In the genomic region with DNA sequence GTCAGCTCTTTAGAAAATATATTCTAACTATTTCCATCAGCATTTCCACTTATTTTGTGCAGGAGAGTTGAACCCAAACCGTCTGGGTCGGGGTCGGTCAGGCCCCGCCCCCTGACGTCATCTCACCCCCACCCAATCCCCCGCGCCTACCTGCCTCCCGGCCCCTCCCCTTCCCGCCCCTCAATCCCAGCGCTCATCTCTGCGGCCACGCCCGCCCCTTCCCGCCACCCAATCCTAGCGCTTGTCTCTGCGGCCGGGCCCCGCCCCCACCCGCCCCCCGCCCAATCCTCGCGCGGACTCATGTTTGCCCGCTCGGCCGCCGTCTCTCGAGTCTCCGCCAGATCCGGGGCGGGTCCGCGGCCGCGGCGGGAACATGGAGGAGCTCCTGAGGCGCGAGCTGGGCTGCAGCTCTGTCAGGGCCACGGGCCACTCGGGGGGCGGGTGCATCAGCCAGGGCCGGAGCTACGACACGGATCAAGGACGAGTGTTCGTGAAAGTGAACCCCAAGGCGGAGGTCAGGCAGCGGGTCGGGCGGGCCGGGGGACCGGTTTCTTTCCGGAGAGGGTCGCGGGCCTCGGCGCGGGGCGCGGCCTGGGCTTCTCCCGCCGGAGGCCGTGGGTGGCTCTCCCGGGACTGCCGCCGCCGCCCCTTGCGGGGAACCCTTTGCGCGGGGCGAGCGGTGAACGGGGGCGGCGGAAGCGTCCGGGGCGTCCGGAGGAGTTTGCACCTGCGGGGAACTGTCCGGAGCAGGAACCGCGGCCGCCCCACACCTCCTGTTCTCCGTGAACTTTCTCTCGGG, we compare ENCODE assay signal across 1 cellular context.
TF ChIP-seq lines count a peak whose summit lies in the region.

A gene with protein sequence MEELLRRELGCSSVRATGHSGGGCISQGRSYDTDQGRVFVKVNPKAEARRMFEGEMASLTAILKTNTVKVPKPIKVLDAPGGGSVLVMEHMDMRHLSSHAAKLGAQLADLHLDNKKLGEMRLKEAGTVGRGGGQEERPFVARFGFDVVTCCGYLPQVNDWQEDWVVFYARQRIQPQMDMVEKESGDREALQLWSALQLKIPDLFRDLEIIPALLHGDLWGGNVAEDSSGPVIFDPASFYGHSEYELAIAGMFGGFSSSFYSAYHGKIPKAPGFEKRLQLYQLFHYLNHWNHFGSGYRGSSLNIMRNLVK (plus strand): TSS at position 324 of the 799 bp plus-strand sequence. CDS start 50 bp downstream, at position 374.

TF ChIP-seq in HepG2, 621 proteins besides CTCF, POLR2A, EP300 and RAD21 (continued from another document and continues in another):
- TF ChIP-seq, protein P1, sequence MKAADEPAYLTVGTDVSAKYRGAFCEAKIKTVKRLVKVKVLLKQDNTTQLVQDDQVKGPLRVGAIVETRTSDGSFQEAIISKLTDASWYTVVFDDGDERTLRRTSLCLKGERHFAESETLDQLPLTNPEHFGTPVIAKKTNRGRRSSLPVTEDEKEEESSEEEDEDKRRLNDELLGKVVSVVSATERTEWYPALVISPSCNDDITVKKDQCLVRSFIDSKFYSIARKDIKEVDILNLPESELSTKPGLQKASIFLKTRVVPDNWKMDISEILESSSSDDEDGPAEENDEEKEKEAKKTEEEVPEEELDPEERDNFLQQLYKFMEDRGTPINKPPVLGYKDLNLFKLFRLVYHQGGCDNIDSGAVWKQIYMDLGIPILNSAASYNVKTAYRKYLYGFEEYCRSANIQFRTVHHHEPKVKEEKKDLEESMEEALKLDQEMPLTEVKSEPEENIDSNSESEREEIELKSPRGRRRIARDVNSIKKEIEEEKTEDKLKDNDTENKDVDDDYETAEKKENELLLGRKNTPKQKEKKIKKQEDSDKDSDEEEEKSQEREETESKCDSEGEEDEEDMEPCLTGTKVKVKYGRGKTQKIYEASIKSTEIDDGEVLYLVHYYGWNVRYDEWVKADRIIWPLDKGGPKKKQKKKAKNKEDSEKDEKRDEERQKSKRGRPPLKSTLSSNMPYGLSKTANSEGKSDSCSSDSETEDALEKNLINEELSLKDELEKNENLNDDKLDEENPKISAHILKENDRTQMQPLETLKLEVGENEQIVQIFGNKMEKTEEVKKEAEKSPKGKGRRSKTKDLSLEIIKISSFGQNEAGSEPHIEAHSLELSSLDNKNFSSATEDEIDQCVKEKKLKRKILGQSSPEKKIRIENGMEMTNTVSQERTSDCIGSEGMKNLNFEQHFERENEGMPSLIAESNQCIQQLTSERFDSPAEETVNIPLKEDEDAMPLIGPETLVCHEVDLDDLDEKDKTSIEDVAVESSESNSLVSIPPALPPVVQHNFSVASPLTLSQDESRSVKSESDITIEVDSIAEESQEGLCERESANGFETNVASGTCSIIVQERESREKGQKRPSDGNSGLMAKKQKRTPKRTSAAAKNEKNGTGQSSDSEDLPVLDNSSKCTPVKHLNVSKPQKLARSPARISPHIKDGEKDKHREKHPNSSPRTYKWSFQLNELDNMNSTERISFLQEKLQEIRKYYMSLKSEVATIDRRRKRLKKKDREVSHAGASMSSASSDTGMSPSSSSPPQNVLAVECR (CRISPR knock-in tag; IDR thresholded peaks at IDR 0.05; ENCODE audit: borderline replicate concordance) = peak; percentile 83
- TF ChIP-seq NR2F6 (IDR thresholded peaks at IDR 0.05) = no peak
- 0 out of 2 replicates have a peak, but pooled peaks have one; percentile 2 for TF ChIP-seq NR2F6 (CRISPR knock-in tag; IDR thresholded peaks at IDR 0.05)
- TF ChIP-seq ZNF329 (CRISPR knock-in tag; IDR thresholded peaks at IDR 0.05; ENCODE audit: low read depth) = peak; percentile 46; the same call in 1 of the 2 replicates
- no peak for TF ChIP-seq MED13 (CRISPR knock-in tag; IDR thresholded peaks at IDR 0.05)
- no peak for TF ChIP-seq SATB2 (CRISPR knock-in tag; IDR thresholded peaks at IDR 0.05)
- TF ChIP-seq, protein P2, sequence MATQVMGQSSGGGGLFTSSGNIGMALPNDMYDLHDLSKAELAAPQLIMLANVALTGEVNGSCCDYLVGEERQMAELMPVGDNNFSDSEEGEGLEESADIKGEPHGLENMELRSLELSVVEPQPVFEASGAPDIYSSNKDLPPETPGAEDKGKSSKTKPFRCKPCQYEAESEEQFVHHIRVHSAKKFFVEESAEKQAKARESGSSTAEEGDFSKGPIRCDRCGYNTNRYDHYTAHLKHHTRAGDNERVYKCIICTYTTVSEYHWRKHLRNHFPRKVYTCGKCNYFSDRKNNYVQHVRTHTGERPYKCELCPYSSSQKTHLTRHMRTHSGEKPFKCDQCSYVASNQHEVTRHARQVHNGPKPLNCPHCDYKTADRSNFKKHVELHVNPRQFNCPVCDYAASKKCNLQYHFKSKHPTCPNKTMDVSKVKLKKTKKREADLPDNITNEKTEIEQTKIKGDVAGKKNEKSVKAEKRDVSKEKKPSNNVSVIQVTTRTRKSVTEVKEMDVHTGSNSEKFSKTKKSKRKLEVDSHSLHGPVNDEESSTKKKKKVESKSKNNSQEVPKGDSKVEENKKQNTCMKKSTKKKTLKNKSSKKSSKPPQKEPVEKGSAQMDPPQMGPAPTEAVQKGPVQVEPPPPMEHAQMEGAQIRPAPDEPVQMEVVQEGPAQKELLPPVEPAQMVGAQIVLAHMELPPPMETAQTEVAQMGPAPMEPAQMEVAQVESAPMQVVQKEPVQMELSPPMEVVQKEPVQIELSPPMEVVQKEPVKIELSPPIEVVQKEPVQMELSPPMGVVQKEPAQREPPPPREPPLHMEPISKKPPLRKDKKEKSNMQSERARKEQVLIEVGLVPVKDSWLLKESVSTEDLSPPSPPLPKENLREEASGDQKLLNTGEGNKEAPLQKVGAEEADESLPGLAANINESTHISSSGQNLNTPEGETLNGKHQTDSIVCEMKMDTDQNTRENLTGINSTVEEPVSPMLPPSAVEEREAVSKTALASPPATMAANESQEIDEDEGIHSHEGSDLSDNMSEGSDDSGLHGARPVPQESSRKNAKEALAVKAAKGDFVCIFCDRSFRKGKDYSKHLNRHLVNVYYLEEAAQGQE (IDR thresholded peaks at IDR 0.05; ENCODE audit: borderline replicate concordance in 1 of 2, low read depth in 1 of 2, low read length in 2 of 2) = no peak
- TF ChIP-seq ZBTB38 (CRISPR knock-in tag; IDR thresholded peaks at IDR 0.05) = peak; percentile 3; the same call in 1 of the 2 replicates
- TF ChIP-seq, protein P3, sequence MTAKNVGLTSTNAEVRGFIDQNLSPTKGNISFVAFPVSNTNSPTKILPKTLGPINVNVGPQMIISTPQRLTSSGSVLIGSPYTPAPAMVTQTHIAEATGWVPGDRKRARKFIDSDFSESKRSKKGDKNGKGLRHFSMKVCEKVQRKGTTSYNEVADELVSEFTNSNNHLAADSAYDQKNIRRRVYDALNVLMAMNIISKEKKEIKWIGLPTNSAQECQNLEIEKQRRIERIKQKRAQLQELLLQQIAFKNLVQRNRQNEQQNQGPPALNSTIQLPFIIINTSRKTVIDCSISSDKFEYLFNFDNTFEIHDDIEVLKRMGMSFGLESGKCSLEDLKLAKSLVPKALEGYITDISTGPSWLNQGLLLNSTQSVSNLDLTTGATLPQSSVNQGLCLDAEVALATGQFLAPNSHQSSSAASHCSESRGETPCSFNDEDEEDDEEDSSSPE (CRISPR knock-in tag; IDR thresholded peaks at IDR 0.05) = peak; percentile 89
- peak; percentile 74; the same call in 1 of the 2 replicates for TF ChIP-seq HDAC1 (CRISPR knock-in tag; IDR thresholded peaks at IDR 0.05)
- 0 out of 2 replicates have a peak, but pooled peaks have one; percentile 57 for TF ChIP-seq ZNF672 (CRISPR knock-in tag; IDR thresholded peaks at IDR 0.05)
- no peak for TF ChIP-seq ZNF292 (CRISPR knock-in tag; IDR thresholded peaks at IDR 0.05; ENCODE audit: borderline replicate concordance, low read depth)
- peak; percentile 78 for TF ChIP-seq PHF8 (CRISPR knock-in tag; IDR thresholded peaks at IDR 0.05)
- TF ChIP-seq, protein P4, sequence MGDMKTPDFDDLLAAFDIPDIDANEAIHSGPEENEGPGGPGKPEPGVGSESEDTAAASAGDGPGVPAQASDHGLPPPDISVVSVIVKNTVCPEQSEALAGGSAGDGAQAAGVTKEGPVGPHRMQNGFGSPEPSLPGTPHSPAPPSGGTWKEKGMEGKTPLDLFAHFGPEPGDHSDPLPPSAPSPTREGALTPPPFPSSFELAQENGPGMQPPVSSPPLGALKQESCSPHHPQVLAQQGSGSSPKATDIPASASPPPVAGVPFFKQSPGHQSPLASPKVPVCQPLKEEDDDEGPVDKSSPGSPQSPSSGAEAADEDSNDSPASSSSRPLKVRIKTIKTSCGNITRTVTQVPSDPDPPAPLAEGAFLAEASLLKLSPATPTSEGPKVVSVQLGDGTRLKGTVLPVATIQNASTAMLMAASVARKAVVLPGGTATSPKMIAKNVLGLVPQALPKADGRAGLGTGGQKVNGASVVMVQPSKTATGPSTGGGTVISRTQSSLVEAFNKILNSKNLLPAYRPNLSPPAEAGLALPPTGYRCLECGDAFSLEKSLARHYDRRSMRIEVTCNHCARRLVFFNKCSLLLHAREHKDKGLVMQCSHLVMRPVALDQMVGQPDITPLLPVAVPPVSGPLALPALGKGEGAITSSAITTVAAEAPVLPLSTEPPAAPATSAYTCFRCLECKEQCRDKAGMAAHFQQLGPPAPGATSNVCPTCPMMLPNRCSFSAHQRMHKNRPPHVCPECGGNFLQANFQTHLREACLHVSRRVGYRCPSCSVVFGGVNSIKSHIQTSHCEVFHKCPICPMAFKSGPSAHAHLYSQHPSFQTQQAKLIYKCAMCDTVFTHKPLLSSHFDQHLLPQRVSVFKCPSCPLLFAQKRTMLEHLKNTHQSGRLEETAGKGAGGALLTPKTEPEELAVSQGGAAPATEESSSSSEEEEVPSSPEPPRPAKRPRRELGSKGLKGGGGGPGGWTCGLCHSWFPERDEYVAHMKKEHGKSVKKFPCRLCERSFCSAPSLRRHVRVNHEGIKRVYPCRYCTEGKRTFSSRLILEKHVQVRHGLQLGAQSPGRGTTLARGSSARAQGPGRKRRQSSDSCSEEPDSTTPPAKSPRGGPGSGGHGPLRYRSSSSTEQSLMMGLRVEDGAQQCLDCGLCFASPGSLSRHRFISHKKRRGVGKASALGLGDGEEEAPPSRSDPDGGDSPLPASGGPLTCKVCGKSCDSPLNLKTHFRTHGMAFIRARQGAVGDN (CRISPR knock-in tag; IDR thresholded peaks at IDR 0.05) = peak; percentile 11; the same call in 1 of the 2 replicates
- no peak for TF ChIP-seq ZNF713 (CRISPR knock-in tag; IDR thresholded peaks at IDR 0.05)
- TF ChIP-seq, protein P5, sequence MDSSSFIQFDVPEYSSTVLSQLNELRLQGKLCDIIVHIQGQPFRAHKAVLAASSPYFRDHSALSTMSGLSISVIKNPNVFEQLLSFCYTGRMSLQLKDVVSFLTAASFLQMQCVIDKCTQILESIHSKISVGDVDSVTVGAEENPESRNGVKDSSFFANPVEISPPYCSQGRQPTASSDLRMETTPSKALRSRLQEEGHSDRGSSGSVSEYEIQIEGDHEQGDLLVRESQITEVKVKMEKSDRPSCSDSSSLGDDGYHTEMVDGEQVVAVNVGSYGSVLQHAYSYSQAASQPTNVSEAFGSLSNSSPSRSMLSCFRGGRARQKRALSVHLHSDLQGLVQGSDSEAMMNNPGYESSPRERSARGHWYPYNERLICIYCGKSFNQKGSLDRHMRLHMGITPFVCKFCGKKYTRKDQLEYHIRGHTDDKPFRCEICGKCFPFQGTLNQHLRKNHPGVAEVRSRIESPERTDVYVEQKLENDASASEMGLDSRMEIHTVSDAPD (CRISPR knock-in tag; IDR thresholded peaks at IDR 0.05) = no peak
- no peak for TF ChIP-seq AGO1 (IDR thresholded peaks at IDR 0.05; ENCODE audit: low read depth, low read length, poor library complexity, severe bottlenecking)
- no peak for TF ChIP-seq KDM3A (CRISPR knock-in tag; IDR thresholded peaks at IDR 0.05; ENCODE audit: low read depth)
- TF ChIP-seq, protein P6, sequence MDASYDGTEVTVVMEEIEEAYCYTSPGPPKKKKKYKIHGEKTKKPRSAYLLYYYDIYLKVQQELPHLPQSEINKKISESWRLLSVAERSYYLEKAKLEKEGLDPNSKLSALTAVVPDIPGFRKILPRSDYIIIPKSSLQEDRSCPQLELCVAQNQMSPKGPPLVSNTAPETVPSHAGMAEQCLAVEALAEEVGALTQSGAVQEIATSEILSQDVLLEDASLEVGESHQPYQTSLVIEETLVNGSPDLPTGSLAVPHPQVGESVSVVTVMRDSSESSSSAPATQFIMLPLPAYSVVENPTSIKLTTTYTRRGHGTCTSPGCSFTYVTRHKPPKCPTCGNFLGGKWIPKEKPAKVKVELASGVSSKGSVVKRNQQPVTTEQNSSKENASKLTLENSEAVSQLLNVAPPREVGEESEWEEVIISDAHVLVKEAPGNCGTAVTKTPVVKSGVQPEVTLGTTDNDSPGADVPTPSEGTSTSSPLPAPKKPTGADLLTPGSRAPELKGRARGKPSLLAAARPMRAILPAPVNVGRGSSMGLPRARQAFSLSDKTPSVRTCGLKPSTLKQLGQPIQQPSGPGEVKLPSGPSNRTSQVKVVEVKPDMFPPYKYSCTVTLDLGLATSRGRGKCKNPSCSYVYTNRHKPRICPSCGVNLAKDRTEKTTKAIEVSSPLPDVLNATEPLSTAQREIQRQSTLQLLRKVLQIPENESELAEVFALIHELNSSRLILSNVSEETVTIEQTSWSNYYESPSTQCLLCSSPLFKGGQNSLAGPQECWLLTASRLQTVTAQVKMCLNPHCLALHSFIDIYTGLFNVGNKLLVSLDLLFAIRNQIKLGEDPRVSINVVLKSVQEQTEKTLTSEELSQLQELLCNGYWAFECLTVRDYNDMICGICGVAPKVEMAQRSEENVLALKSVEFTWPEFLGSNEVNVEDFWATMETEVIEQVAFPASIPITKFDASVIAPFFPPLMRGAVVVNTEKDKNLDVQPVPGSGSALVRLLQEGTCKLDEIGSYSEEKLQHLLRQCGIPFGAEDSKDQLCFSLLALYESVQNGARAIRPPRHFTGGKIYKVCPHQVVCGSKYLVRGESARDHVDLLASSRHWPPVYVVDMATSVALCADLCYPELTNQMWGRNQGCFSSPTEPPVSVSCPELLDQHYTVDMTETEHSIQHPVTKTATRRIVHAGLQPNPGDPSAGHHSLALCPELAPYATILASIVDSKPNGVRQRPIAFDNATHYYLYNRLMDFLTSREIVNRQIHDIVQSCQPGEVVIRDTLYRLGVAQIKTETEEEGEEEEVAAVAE (CRISPR knock-in tag; IDR thresholded peaks at IDR 0.05; ENCODE audit: borderline replicate concordance) = no peak
- peak; percentile 59 for TF ChIP-seq NFYC (CRISPR knock-in tag; IDR thresholded peaks at IDR 0.05)
- peak; percentile 23; the same call in 1 of the 2 replicates for TF ChIP-seq YEATS2 (CRISPR knock-in tag; IDR thresholded peaks at IDR 0.05; ENCODE audit: borderline replicate concordance)
- TF ChIP-seq ZNF317 (CRISPR knock-in tag; IDR thresholded peaks at IDR 0.05) = no peak
- TF ChIP-seq, protein P7, sequence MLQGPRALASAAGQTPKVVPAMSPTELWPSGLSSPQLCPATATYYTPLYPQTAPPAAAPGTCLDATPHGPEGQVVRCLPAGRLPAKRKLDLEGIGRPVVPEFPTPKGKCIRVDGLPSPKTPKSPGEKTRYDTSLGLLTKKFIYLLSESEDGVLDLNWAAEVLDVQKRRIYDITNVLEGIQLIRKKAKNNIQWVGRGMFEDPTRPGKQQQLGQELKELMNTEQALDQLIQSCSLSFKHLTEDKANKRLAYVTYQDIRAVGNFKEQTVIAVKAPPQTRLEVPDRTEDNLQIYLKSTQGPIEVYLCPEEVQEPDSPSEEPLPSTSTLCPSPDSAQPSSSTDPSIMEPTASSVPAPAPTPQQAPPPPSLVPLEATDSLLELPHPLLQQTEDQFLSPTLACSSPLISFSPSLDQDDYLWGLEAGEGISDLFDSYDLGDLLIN (CRISPR knock-in tag; IDR thresholded peaks at IDR 0.05; ENCODE audit: borderline replicate concordance) = no peak; the same call in 1 of the 2 replicates
- TF ChIP-seq GTF2F1 (IDR thresholded peaks at IDR 0.05; ENCODE audit: low read length) = no peak
- peak; percentile 72; the same call in 2 of the 3 replicates for TF ChIP-seq MXI1 (IDR thresholded peaks at IDR 0.05; ENCODE audit: borderline replicate concordance, low read depth, low read length)
- TF ChIP-seq SYNCRIP (IDR thresholded peaks at IDR 0.05; ENCODE audit: insufficient read depth, low read depth, low read length) = no peak
